In the genomic region with DNA sequence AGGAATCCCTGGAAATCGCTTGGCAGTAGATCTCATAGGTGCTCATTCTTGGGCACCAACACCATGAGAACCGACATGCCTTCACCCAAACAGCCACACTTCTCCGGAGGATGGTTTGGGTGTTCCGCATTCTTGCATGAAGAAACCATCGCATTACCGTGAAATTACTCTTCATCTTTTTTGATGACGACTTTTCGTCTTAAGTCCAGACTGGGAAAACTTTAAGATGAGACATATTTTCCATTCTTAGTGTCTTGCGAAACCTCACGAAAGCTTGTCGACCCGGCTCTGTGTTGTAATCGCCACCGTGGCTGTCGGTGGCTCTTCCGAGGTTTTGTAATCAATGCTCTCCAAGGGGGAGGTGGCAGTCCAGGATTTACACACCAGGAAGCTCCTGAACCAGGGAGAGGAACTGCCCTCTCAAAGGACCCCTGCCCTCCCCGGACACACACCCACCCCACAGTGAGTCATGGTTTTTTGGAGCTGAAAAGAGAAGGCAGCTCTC, we compare ENCODE assay signal across 8 cellular contexts. TPM values are rescaled to one million over a fixed set of nuclear protein-coding genes. Genes with fewer than 3 reads are reported as not detected.
DNase-seq lines count a peak whose midpoint lies in the region; ATAC-seq and TF ChIP-seq lines count a peak whose summit lies in the region.

No MANE protein-coding gene starts in this region.

- in situ Hi-C loops in Panc1 (cut with HindIII; ENCODE audit: low pct_unique_long_range_greater_than_20kb, low sequenced_read_pairs) = no loop called here

- intact Hi-C loops in Panc1 (cut with micrococcal nuclease; ENCODE audit: unreplicated experiment) (no loop called here), testis (cut with DNase I; ENCODE audit: low total_unique reads) (no loop called here)

- no peaks in the 10 kb centered on the region for H3K9me3 Mint-ChIP-seq in neural progenitor cell

- H3K4me3 Mint-ChIP-seq in neural progenitor cell = peak overlapping the region; percentile 95

- TF ChIP-seq POLR2A in testis (IDR thresholded peaks at IDR 0.05) = no peak

- BruUV-seq in Panc1 (replicated peaks; lab: Mats Ljungman, UMichigan) = no TSS peak

- peak overlapping the region; percentile 79 to 84 for H3K4me3 ChIP-seq in Panc1 (ENCODE audit: low read depth in 2 of 2, low read length in 2 of 2)
- peak overlapping the region; percentile 30 to 91 for H3K4me3 ChIP-seq in duodenal mucosa (ENCODE audit: low read depth in 1 of 2, low read length in 2 of 2)
- H3K4me3 ChIP-seq in neural progenitor cell = no peak overlapping the region
- peak overlapping the region in 1 of 2 donors; percentile 89 for H3K4me3 ChIP-seq in testis

- no peaks in the 10 kb centered on the region for H3K36me3 Mint-ChIP-seq in neural progenitor cell

- H3K9me3 ChIP-seq in Panc1 (ENCODE audit: control insufficient read depth, insufficient read depth, low read depth, low read length) (no peaks in the 10 kb centered on the region), duodenal mucosa (ENCODE audit: control insufficient read depth in 1 of 2, low read length in 2 of 2) (no peaks in the 10 kb centered on the region), neural progenitor cell (ENCODE audit: low read depth) (no peaks in the 10 kb centered on the region), testis (no peaks in the 10 kb centered on the region)

- H4K20me1 ChIP-seq in neural progenitor cell (ENCODE audit: low read depth) = no peaks in the 10 kb centered on the region

- H3K4me1 ChIP-seq in Panc1 (ENCODE audit: control insufficient read depth, insufficient read depth, low read length) (peaks cover 9% of the 10 kb centered on the region), duodenal mucosa (ENCODE audit: control insufficient read depth in 1 of 2, insufficient read depth in 2 of 2, low read length in 2 of 2) (peaks cover 13 to 17% of the 10 kb centered on the region in 2 donors), neural progenitor cell (peaks cover 3% of the 10 kb centered on the region), testis (peaks cover 6% of the 10 kb centered on the region)

- DNase-seq in GM03348 (ENCODE audit: low spot score) = peak; percentile 93
- peak; percentile 30 for DNase-seq in Panc1 (ENCODE audit: low read depth, low spot score)
- no peak for DNase-seq in neural progenitor cell (ENCODE audit: low spot score)
- DNase-seq in SHP77 (lab: John Stamatoyannopoulos, UW) = no peak
- no peak for DNase-seq in testis

- peaks cover 6% of the 10 kb centered on the region for H3K27me3 Mint-ChIP-seq in neural progenitor cell (ENCODE audit: insufficient read depth, low read depth)

- H2AFZ ChIP-seq in neural progenitor cell (replicated peaks) = no peak overlapping the region

- TF ChIP-seq CTCF in Panc1 (IDR thresholded peaks at IDR 0.05) (no peak), neural progenitor cell (IDR thresholded peaks at IDR 0.05) (no peak), testis (IDR thresholded peaks at IDR 0.05) (no peak)

- H3K27ac ChIP-seq in Panc1 (ENCODE audit: low read length) (peak overlapping the region; percentile 83), duodenal mucosa (ENCODE audit: low read depth, low read length) (no peak overlapping the region), neural progenitor cell (no peak overlapping the region), testis (peak overlapping the region in 1 of 2 donors; percentile 98)

- POLR2A ChIA-PET in Panc1 (lab: Charles Lee) = no interaction called here

- H3K27ac Mint-ChIP-seq in neural progenitor cell = no peak overlapping the region

- 58 to 68% methylated on average over 17 of the region's 17 CpGs for WGBS in testis, 2 donors

- H3K4me2 ChIP-seq in neural progenitor cell = no peak overlapping the region

- H3K36me3 ChIP-seq in Panc1 (ENCODE audit: control insufficient read depth, insufficient read depth, low read length) (no peaks in the 10 kb centered on the region), duodenal mucosa (ENCODE audit: control insufficient read depth in 1 of 2, insufficient read depth in 2 of 2, low read length in 2 of 2) (peaks cover 0 to 3% of the 10 kb centered on the region in 2 donors), neural progenitor cell (no peaks in the 10 kb centered on the region), testis (ENCODE audit: low read depth, missing control alignments) (no peaks in the 10 kb centered on the region)

- H3K79me2 ChIP-seq in neural progenitor cell (ENCODE audit: low read depth) = peaks cover 11% of the 10 kb centered on the region

- peaks cover 18% of the 10 kb centered on the region for H3F3A ChIP-seq in neural progenitor cell (ENCODE audit: low read depth)

- no peak for ATAC-seq in Panc1
- ATAC-seq in GM19328 (IDR thresholded peaks at IDR 0.05; ENCODE audit: unreplicated experiment) = no peak
- no peak for ATAC-seq in HG02870 (IDR thresholded peaks at IDR 0.05; ENCODE audit: unreplicated experiment)

- H3K27me3 ChIP-seq in Panc1 (ENCODE audit: control insufficient read depth, insufficient read depth, low read length) (no peaks in the 10 kb centered on the region), duodenal mucosa (ENCODE audit: control insufficient read depth in 1 of 2, insufficient read depth in 2 of 2, low read length in 2 of 2) (no peaks in the 10 kb centered on the region), neural progenitor cell (no peaks in the 10 kb centered on the region), testis (no peaks in the 10 kb centered on the region)

- peaks cover 17% of the 10 kb centered on the region for H3K4me1 Mint-ChIP-seq in neural progenitor cell

- H3K9ac ChIP-seq in duodenal mucosa (ENCODE audit: low read depth in 1 of 2, low read length in 2 of 2) (no peak overlapping the region), neural progenitor cell (no peak overlapping the region)

- CTCF ChIA-PET in Panc1 (lab: Charles Lee) = interaction anchor here (0.6 to 0.7 kb wide), 2 partner anchors 358 to 824 kb away, joined by 3 to 7 read pairs; no protein-coding TSS in a partner anchor

RNA-seq across cellular contexts. Expression of a gene that starts 1.7 kb away (rescaled TPM):
- 32.7 TPM for total RNA-seq in Panc1 (2021; ENCODE audit: unreplicated experiment)
- polyA plus RNA-seq in Panc1 (2012; ENCODE audit: insufficient read length) = 42.5 TPM
- 28.6 and 41.5 TPM in 2 replicates for total RNA-seq in neural progenitor cell (ENCODE audit: low replicate concordance)
- total RNA-seq in testis = 10 to 100 TPM; 66.2 to 68.0 TPM
- 65.7 TPM for polyA plus RNA-seq in testis (ENCODE audit: insufficient read depth, low read depth, low replicate concordance)

RNA-seq across cellular contexts. Expression of a gene that starts 44.1 kb away (rescaled TPM):
- total RNA-seq in Panc1 (2021; ENCODE audit: unreplicated experiment) (23.7 TPM), neural progenitor cell (ENCODE audit: low replicate concordance) (46.7 and 55.9 TPM in 2 replicates), testis (10 to 100 TPM; 58.7 to 63.4 TPM)
- polyA plus RNA-seq in Panc1 (2012; ENCODE audit: insufficient read length) = 13.3 TPM
- 26.5 TPM for polyA plus RNA-seq in testis (ENCODE audit: insufficient read depth, low read depth, low replicate concordance)

Comparison
In these comparisons a context has a peak if more than half of its experiments do, and no peak if none do; other contexts are left out.
1. DNase-seq: peak in GM03348 (single experiment) and Panc1 (single experiment); none in neural progenitor cell (single experiment), SHP77 (0 of 2) and testis (single experiment).